16 cellular contexts compared by ENCODE assay signal in the genomic region with DNA sequence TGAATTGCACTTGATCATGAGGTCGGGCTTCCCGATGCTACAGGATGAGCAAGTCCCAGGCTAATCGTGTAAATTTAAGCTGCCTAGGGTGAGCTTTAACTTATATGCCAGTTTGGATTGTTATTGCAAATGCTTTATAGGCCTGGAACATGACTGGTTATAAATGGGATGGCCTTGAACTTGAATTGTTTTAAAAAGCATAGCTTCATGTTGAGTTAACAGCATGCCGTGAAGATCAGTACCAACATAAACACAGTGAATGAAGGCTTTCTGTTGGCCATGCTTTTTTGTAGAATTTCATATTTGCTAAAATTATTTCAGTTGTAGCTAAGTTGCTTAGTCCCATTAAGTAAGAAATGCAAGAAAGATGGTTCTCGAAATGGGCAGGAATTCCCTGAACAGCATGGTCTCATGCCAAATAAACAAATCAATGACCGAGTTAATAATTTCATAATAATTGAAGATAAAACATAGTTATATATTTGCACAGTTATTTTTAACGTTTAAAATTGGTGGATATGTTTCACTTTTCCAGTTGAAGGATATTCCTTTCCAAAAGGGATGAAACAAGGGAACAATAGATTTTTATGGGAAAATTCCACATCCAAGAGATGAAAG.
DNase-seq lines count a peak whose midpoint lies in the region; ATAC-seq, FAIRE-seq and TF ChIP-seq lines count a peak whose summit lies in the region.
"Had no signal": no experiment of that assay in that cellular context is flagged by ENCODE, and none has a peak within 500 bp of the region (broad histone marks: within the 10 kb centered on the region; RNA-seq: fewer than 3 reads in every experiment).

No MANE protein-coding gene starts in this region.

- TF ChIP-seq CTCF in OCI-LY1 (IDR thresholded peaks at IDR 0.05; ENCODE audit: low read length): no peak

- no peaks in the 10 kb centered on the region for H3K36me3 ChIP-seq in OCI-LY1 (ENCODE audit: insufficient read depth, low read length)
- H3K36me3 ChIP-seq: BLaER1 had no signal

- no peaks in the 10 kb centered on the region for H3K9me3 Mint-ChIP-seq in stimulated activated memory B cell treated with anti-CD40 and anti-IgM and Interleukin-4, amounts not matched to agents 10 μg/mL and 1 μg/mL and 100 μg/mL, for 72 hours

- H3K9ac ChIP-seq in OCI-LY1 (ENCODE audit: low read length): no peak overlapping the region
- H3K9ac ChIP-seq: BLaER1, GM23248 had no signal

- TF ChIP-seq POLR2A in GM12891 (IDR thresholded peaks at IDR 0.05; ENCODE audit: low read depth, low read length): no peak

- H3K79me2 ChIP-seq in OCI-LY1 (ENCODE audit: insufficient read depth, low read length): no peaks in the 10 kb centered on the region

- no peak overlapping the region for H3K4me3 Mint-ChIP-seq in stimulated activated memory B cell treated with anti-CD40 and anti-IgM and Interleukin-4, amounts not matched to agents 10 μg/mL and 1 μg/mL and 100 μg/mL, for 72 hours
- H3K4me3 Mint-ChIP-seq: CD8-positive, alpha-beta memory T cell had no signal

- no peaks in the 10 kb centered on the region for H3K27me3 Mint-ChIP-seq in stimulated activated memory B cell treated with anti-CD40 and anti-IgM and Interleukin-4, amounts not matched to agents 10 μg/mL and 1 μg/mL and 100 μg/mL, for 72 hours

- no peak overlapping the region for H2AFZ ChIP-seq in OCI-LY1 (ENCODE audit: low read length)
- H2AFZ ChIP-seq: GM23248 had no signal

- H3K9me3 ChIP-seq in OCI-LY1 (ENCODE audit: low read length): no peaks in the 10 kb centered on the region
- H3K9me3 ChIP-seq: BLaER1, Caco-2 had no signal

- no peaks in the 10 kb centered on the region for H4K20me1 ChIP-seq in OCI-LY1 (ENCODE audit: insufficient read depth, low read length)
- H4K20me1 ChIP-seq: BLaER1 had no signal

- H3K36me3 Mint-ChIP-seq in stimulated activated memory B cell treated with anti-CD40 and anti-IgM and Interleukin-4, amounts not matched to agents 10 μg/mL and 1 μg/mL and 100 μg/mL, for 72 hours: peaks cover 4% of the 10 kb centered on the region

- FAIRE-seq in GM12891 (lab: Jason Lieb, UNC): peak; percentile 86
- FAIRE-seq: K562 had no signal

- peak overlapping the region; percentile 18 for H3K27ac Mint-ChIP-seq in stimulated activated memory B cell treated with anti-CD40 and anti-IgM and Interleukin-4, amounts not matched to agents 10 μg/mL and 1 μg/mL and 100 μg/mL, for 72 hours

- no peak overlapping the region for H3K4me2 ChIP-seq in OCI-LY1 (ENCODE audit: low read length)
- H3K4me2 ChIP-seq: BLaER1 had no signal

- no peak overlapping the region for H3K4me3 ChIP-seq in OCI-LY1 (ENCODE audit: low read depth, low read length, poor library complexity, severe bottlenecking)
- H3K4me3 ChIP-seq: BLaER1, GM23248, K562 had no signal

- H3K4me1 Mint-ChIP-seq in stimulated activated memory B cell treated with anti-CD40 and anti-IgM and Interleukin-4, amounts not matched to agents 10 μg/mL and 1 μg/mL and 100 μg/mL, for 72 hours: peaks cover 57% of the 10 kb centered on the region

- H3F3A ChIP-seq in OCI-LY1 (ENCODE audit: insufficient read depth, low read length): no peaks in the 10 kb centered on the region

- H3K27ac ChIP-seq in OCI-LY1 (ENCODE audit: low read depth, low read length, poor library complexity, severe bottlenecking): peak overlapping the region; percentile 95
- H3K27ac ChIP-seq: BLaER1, GM23248 had no signal

- ATAC-seq in stimulated activated memory B cell treated with anti-CD40 and anti-IgM and Interleukin-4, amounts not matched to agents 10 μg/mL and 1 μg/mL and 100 μg/mL, for 72 hours: no peak
- ATAC-seq: K562 had no signal

- no peaks in the 10 kb centered on the region for H3K27me3 ChIP-seq in OCI-LY1 (ENCODE audit: insufficient read depth, low read length)
- H3K27me3 ChIP-seq: BLaER1 had no signal

- no peaks in the 10 kb centered on the region for H3K9me2 ChIP-seq in OCI-LY1 (ENCODE audit: low read depth, low read length)

- peaks cover 71% of the 10 kb centered on the region for H3K4me1 ChIP-seq in OCI-LY1 (ENCODE audit: insufficient read depth, low read length, severe bottlenecking)
- H3K4me1 ChIP-seq: Caco-2 had no signal

- DNase-seq in GM12891 (ENCODE audit: insufficient read length, low spot score) (no peak), brain pericyte (ENCODE audit: low read depth, low spot score) (peak; percentile 80), T1000 (lab: John Stamatoyannopoulos, UW) (no peak), NCI-H2171 treated with DMSO at 0.1 percent for 48 hours (lab: John Stamatoyannopoulos, UW) (no peak), retina (no peak)
- DNase-seq: 8988T; AML-193; Caco-2; CD8-positive, alpha-beta memory T cell; DMS53; GM23248; H7 had no signal

TF ChIP-seq in GM12891, 5 proteins besides CTCF, POLR2A, EP300 and RAD21:
- TF ChIP-seq SPI1 (IDR thresholded peaks at IDR 0.05; ENCODE audit: low read depth, low read length): no peak
- TF ChIP-seq PAX5 (IDR thresholded peaks at IDR 0.05; ENCODE audit: insufficient read depth, low read length, severe bottlenecking): no peak
